20 cellular contexts compared by ENCODE assay signal in the genomic region with DNA sequence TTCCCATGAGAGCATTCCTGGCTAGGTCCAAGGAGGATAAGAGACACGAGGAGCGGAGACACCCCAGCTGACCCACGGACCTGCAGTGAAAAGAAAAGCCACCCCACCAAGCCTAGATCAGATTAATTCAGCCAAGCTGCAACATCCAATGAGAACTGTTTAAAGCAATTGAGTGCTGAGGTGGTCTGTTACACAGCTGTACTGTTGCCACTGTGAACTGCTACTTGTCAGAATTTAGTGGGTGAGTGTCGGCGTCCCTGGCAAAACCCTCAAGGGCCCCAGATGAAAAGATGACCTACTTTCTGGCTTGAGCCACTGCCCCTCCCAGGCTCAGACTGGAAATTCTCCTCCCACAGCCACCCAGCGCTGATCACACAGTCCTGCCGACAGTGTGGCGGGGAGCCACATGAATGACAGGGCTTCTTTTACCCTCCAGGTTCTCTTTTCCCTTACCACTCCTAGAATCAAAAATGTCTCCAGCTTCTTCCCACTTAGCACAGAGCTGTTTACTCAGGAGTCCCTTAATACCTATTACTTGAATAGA. TPM values are rescaled to one million over a fixed set of nuclear protein-coding genes. Genes with fewer than 3 reads are reported as not detected.
DNase-seq lines count a peak whose midpoint lies in the region; ATAC-seq and TF ChIP-seq lines count a peak whose summit lies in the region.
"Had no signal": no experiment of that assay in that cellular context is flagged by ENCODE, and none has a peak within 500 bp of the region (broad histone marks: within the 10 kb centered on the region; RNA-seq: fewer than 3 reads in every experiment).

No MANE protein-coding gene starts in this region.

- DNase-seq in Ammon's horn (ENCODE audit: low spot score) (peak; percentile 36), adrenal gland (peak; percentile 47 to 83 (median 74)), fibroblast of mammary gland (ENCODE audit: low read depth) (peak; percentile 66), retina (peak; percentile 87), middle frontal gyrus (ENCODE audit: extremely low spot score, low spot score) (no peak), spleen (no peak), NOMO-1 treated with DMSO at 0.1 percent for 48 hours (lab: John Stamatoyannopoulos, UW; ENCODE audit: unreplicated experiment) (no peak)
- DNase-seq: Caco-2, cortex of kidney, erythroblast, GDM1, left colon, MG63, NCI-H2029 treated with DMSO at 0.1 percent for 48 hours, NCI-H526 treated with DMSO at 0.1 percent for 48 hours, T-cell had no signal

- ATAC-seq in GM21723 (IDR thresholded peaks at IDR 0.05; ENCODE audit: unreplicated experiment): no peak
- ATAC-seq: GM23338, left colon, T-cell, WTC11 had no signal

- H3K9me3 ChIP-seq in adrenal gland (replicated peaks in 1 of 3) (no peaks in the 10 kb centered on the region), spleen (peaks cover 0 to 25% (median 16%) of the 10 kb centered on the region in 8 donors)

- 45 to 61% (median 46%) methylated on average over 8 of the region's 8 CpGs for WGBS in adrenal gland, 4 donors
- 74 to 86% (median 76%) methylated on average over 8 of the region's 8 CpGs for WGBS in spleen, 5 donors

- TF ChIP-seq CTCF in adrenal gland (IDR thresholded peaks at IDR 0.05): no peak
- TF ChIP-seq CTCF in fibroblast of mammary gland (conservative IDR thresholded peaks at IDR 0.05; ENCODE audit: control insufficient read depth, insufficient read depth, low read depth, low read length): no peak
- TF ChIP-seq CTCF in spleen (IDR thresholded peaks at IDR 0.05 in 8 of 11, conservative IDR thresholded peaks at IDR 0.05 in 3 of 11): no peak

- H3K27ac ChIP-seq in adrenal gland: peak overlapping the region in 4 of 5 donors; percentile 43 to 89 (median 58)
- no peak overlapping the region for H3K27ac ChIP-seq in spleen

- H3K27me3 ChIP-seq in adrenal gland (no peaks in the 10 kb centered on the region), spleen (replicated peaks in 1 of 7) (no peaks in the 10 kb centered on the region)
- H3K27me3 ChIP-seq: MG63 had no signal

- TF ChIP-seq POLR2A in adrenal gland (IDR thresholded peaks at IDR 0.05) (peak in 1 of 2 donors; percentile 60), spleen (IDR thresholded peaks at IDR 0.05) (no peak)

- H3K4me1 ChIP-seq in adrenal gland (replicated peaks in 1 of 2) (peaks cover 20 to 22% of the 10 kb centered on the region in 2 donors), spleen (no peaks in the 10 kb centered on the region)
- H3K4me1 ChIP-seq: Caco-2 had no signal

- intact Hi-C loops in adrenal gland (cut with DNase I): no loop called here
- intact Hi-C loops in spleen (cut with DNase I; ENCODE audit: low total_unique reads): no loop called here

- H3K4me3 ChIP-seq in adrenal gland (no peak overlapping the region), fibroblast of mammary gland (ENCODE audit: control insufficient read depth, low read depth, low read length) (no peak overlapping the region), spleen (no peak overlapping the region)
- H3K4me3 ChIP-seq: GM23338, MG63 had no signal

- H3K36me3 ChIP-seq in adrenal gland (replicated peaks in 1 of 2): no peaks in the 10 kb centered on the region
- H3K36me3 ChIP-seq in spleen: no peaks in the 10 kb centered on the region
- H3K36me3 ChIP-seq: MG63 had no signal

RNA-seq across cellular contexts. Expression of a gene that starts 26.4 kb away (rescaled TPM):
- total RNA-seq in adrenal gland (under 1 TPM; 0.07 to 0.95 (median 0.33) TPM), spleen (under 1 TPM in 4 of 7 donors, not detected in 3; 0.06 to 0.51 (median 0.17) TPM)
- polyA plus RNA-seq in adrenal gland (under 1 TPM; 0.24 to 0.57 (median 0.55) TPM), spleen (under 1 TPM in 2 of 3 donors, not detected in 1; 0.03 to 0.05 TPM)
- total RNA-seq: Caco-2, T-cell had no signal
- polyA plus RNA-seq: AG04450 had no signal

Comparison
In these comparisons a context has a peak if more than half of its experiments do, and no peak if none do; other contexts are left out.
1. DNase-seq: peak in Ammon's horn (single experiment), adrenal gland (7 of 7), fibroblast of mammary gland (single experiment) and retina (single experiment); none in middle frontal gyrus (single experiment), spleen (single experiment) and NOMO-1 treated with DMSO at 0.1 percent for 48 hours (single experiment).
2. H3K27ac ChIP-seq: peak in adrenal gland (4 of 5); none in spleen (0 of 8).